In the genomic region with DNA sequence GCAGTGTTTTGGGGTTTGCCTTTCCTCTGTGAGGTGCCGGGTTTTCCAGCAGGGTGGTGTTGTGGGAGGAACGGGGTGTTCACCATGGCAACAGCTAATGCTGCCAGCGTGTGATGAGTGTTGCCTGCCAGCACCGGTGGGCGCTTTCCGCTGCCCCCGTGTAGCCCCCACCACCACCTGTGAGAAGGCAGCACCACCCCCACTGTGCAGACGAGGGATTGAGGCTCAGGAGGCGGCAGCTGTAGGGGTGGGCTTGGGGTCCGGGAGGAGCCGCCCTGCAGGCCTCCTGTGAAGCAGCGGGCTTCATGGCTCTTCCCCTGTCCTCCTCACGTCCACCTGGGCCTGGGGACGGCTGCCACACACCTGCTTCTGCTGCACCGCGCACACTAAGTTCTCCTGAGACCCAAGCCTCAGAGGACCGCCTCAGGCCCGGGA, we compare ENCODE assay signal across 16 cellular contexts. TPM values are rescaled to one million over a fixed set of nuclear protein-coding genes. Genes with fewer than 3 reads are reported as not detected.
"Had no signal": no experiment of that assay in that cellular context is flagged by ENCODE, and none has a peak within 500 bp of the region (broad histone marks: within the 10 kb centered on the region; RNA-seq: fewer than 3 reads in every experiment).

No MANE protein-coding gene starts in this region.

- H3K4me3 ChIP-seq: esophagus muscularis mucosa, heart left ventricle, left lung, right atrium auricular region, smooth muscle cell, upper lobe of left lung had no signal

- H3K4me3 Mint-ChIP-seq: activated naive CD4-positive, alpha-beta T cell treated with anti-CD3 and anti-CD28 coated beads, Interleukin-2, amount 10 ng/mL, durations not matched to agents 7 days and 5 days had no signal

- H3K27ac ChIP-seq: brain microvascular endothelial cell, esophagus muscularis mucosa, heart left ventricle, right atrium auricular region had no signal

- DNase-seq: activated CD4-positive, alpha-beta T cell treated with anti-CD3 and anti-CD28 coated beads, Interleukin-2, amount 50 U/mL, for 1 hour; activated naive CD4-positive, alpha-beta T cell treated with anti-CD3 and anti-CD28 coated beads, Interleukin-2, amount 10 ng/mL, durations not matched to agents 7 days and 5 days; brain microvascular endothelial cell; mesenchymal stem cell; stimulated activated naive CD4-positive, alpha-beta T cell; upper lobe of left lung had no signal

- H3K27me3 Mint-ChIP-seq: activated naive CD4-positive, alpha-beta T cell treated with anti-CD3 and anti-CD28 coated beads, Interleukin-2, amount 10 ng/mL, durations not matched to agents 7 days and 5 days had no signal

- ATAC-seq: heart left ventricle, left lung had no signal

- H3K27ac Mint-ChIP-seq: activated naive CD4-positive, alpha-beta T cell treated with anti-CD3 and anti-CD28 coated beads, Interleukin-2, amount 10 ng/mL, durations not matched to agents 7 days and 5 days; activated T-helper 2 cell treated with anti-CD3 and anti-CD28 coated beads, Interferon-gamma antibody, Interleukin-2, Interleukin-4, amounts not matched to agents 10 μg/mL and 5 μg/mL and 100 μg/mL, durations not matched to agents 14 hours and 24 hours and 36 hours had no signal

- H3K9me3 ChIP-seq: esophagus muscularis mucosa, heart left ventricle, left lung, right atrium auricular region, upper lobe of left lung had no signal

- H3K9me3 Mint-ChIP-seq: activated naive CD4-positive, alpha-beta T cell treated with anti-CD3 and anti-CD28 coated beads, Interleukin-2, amount 10 ng/mL, durations not matched to agents 7 days and 5 days; activated T-helper 2 cell treated with anti-CD3 and anti-CD28 coated beads, Interferon-gamma antibody, Interleukin-2, Interleukin-4, amounts not matched to agents 10 μg/mL and 5 μg/mL and 100 μg/mL, durations not matched to agents 14 hours and 24 hours and 36 hours; neural crest cell had no signal

- H3K36me3 ChIP-seq: brain microvascular endothelial cell, right atrium auricular region had no signal

- H3K27me3 ChIP-seq: brain microvascular endothelial cell, esophagus muscularis mucosa, heart left ventricle, left lung, right atrium auricular region, upper lobe of left lung had no signal

RNA-seq across cellular contexts. Expression of gene NHLRC4, which starts 28.3 kb away (rescaled TPM):
- total RNA-seq: chondrocyte had no signal

RNA-seq across cellular contexts. Expression of gene PRR35, which starts 34.9 kb away (rescaled TPM):
- total RNA-seq: activated T-helper 2 cell treated with anti-CD3 and anti-CD28 coated beads, Interferon-gamma antibody, Interleukin-2, Interleukin-4, amounts not matched to agents 10 μg/mL and 5 μg/mL and 100 μg/mL, durations not matched to agents 14 hours and 24 hours and 36 hours; chondrocyte; esophagus muscularis mucosa; fibroblast of villous mesenchyme; heart left ventricle; left lung; neural crest cell; right atrium auricular region; smooth muscle cell; T-helper 2 cell treated with Interferon-gamma antibody and Interleukin-4, amounts not matched to agents 100 ng/mL and 5 ng/mL, for 36 hours; upper lobe of left lung had no signal

RNA-seq across cellular contexts. Expression of gene WFIKKN1, which starts 35.7 kb away (rescaled TPM):
- total RNA-seq: smooth muscle cell had no signal
